9 cellular contexts compared by ENCODE assay signal in the genomic region with DNA sequence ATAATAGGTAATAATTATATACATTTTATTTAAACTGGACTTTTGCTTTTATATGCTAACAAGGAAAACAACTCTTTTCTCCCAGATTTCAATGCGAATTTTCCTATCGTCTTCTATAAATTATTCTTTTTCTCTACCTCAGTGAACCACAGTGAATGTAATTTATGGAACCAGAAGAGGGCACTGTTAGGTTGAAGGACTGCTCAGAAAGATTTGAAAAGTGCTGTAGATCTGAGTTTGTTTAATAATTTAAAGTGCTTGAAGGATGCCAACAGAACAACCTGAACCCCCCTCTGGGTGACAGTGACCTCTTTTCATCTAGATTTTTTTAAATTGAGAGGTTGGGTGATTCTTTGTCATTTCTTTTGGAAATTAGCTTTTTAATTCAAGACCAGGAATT. TPM values are rescaled to one million over a fixed set of nuclear protein-coding genes. Genes with fewer than 3 reads are reported as not detected.
DNase-seq lines count a peak whose midpoint lies in the region; ATAC-seq, FAIRE-seq and TF ChIP-seq lines count a peak whose summit lies in the region.
"Had no signal": no experiment of that assay in that cellular context is flagged by ENCODE, and none has a peak within 500 bp of the region (broad histone marks: within the 10 kb centered on the region; RNA-seq: fewer than 3 reads in every experiment).

No MANE protein-coding gene starts in this region.

- H3K79me2 ChIP-seq in mammary epithelial cell (ENCODE audit: insufficient read depth, low read length) (no peaks in the 10 kb centered on the region), osteoblast (ENCODE audit: insufficient read depth, low read length) (no peaks in the 10 kb centered on the region)

- dilution Hi-C loops in mammary epithelial cell (cut with HindIII; ENCODE audit: low sequenced_read_pairs): no loop called here

- H3K4me3 ChIP-seq in mammary epithelial cell (replicated peaks in 1 of 3; ENCODE audit: insufficient read depth in 1 of 3, low read depth in 2 of 3, low read length in 3 of 3) (no peak overlapping the region), osteoblast (ENCODE audit: insufficient read depth, low read length) (no peak overlapping the region)

- no peak overlapping the region for H3K9ac ChIP-seq in mammary epithelial cell (ENCODE audit: insufficient read depth, low read length)

- BruUV-seq in mammary epithelial cell (replicated peaks; lab: Mats Ljungman, UMichigan): no TSS peak

- H2AFZ ChIP-seq in mammary epithelial cell (ENCODE audit: low read depth, low read length) (no peak overlapping the region), osteoblast (ENCODE audit: low read length) (no peak overlapping the region)

- in situ Hi-C loops in mammary epithelial cell (cut with MboI; ENCODE audit: low sequenced_read_pairs in 2 of 2): loop anchor here (5.0 kb wide), 1 partner anchor 194 kb away; no protein-coding TSS in a partner anchor

- H3K27me3 ChIP-seq in mammary epithelial cell (ENCODE audit: insufficient read depth, low read length) (no peaks in the 10 kb centered on the region), osteoblast (ENCODE audit: insufficient read depth, low read length) (no peaks in the 10 kb centered on the region)

- intact Hi-C loops in mammary epithelial cell (cut with micrococcal nuclease): loop anchor here (1.0 to 2.0 kb wide), 8 partner anchors 58 to 826 kb away; partner anchors contain the start of gene TMEM33

- H4K20me1 ChIP-seq in mammary epithelial cell (ENCODE audit: insufficient read depth, low read length): no peaks in the 10 kb centered on the region
- H4K20me1 ChIP-seq in osteoblast (ENCODE audit: insufficient read depth, low read length): no peaks in the 10 kb centered on the region

- TF ChIP-seq CTCF in mammary epithelial cell (conservative IDR thresholded peaks at IDR 0.05 in 1 of 2, IDR thresholded peaks at IDR 0.05 in 1 of 2; ENCODE audit: extremely low read depth in 1 of 2, insufficient read depth in 1 of 2, low read depth in 1 of 2, low read length in 2 of 2) (peak; percentile 65 to 69), osteoblast (IDR thresholded peaks at IDR 0.05; ENCODE audit: extremely low read depth, low read depth, low read length) (peak; percentile 54)

- TF ChIP-seq POLR2A in H54 (IDR thresholded peaks at IDR 0.05; ENCODE audit: low read depth, low read length): no peak
- no peak for TF ChIP-seq POLR2A in GM12891 (IDR thresholded peaks at IDR 0.05; ENCODE audit: low read depth, low read length)

- FAIRE-seq in H54 (lab: Jason Lieb, UNC): no peak
- no peak for FAIRE-seq in GM12891 (lab: Jason Lieb, UNC)

- WGBS in mammary epithelial cell (ENCODE audit: low coverage, missing lambda C conversion rate): 2% methylated on average over 2 of the region's 2 CpGs

- H3K9me3 ChIP-seq in mammary epithelial cell (replicated peaks; ENCODE audit: insufficient read depth, low read length) (no peaks in the 10 kb centered on the region), osteoblast (ENCODE audit: low read depth, low read length) (no peaks in the 10 kb centered on the region)

- no peak overlapping the region for H3K4me2 ChIP-seq in mammary epithelial cell (ENCODE audit: insufficient read depth, low read depth, low read length)
- H3K4me2 ChIP-seq in osteoblast (ENCODE audit: insufficient read depth, low read length): no peak overlapping the region

- ATAC-seq in GM18867 (IDR thresholded peaks at IDR 0.05; ENCODE audit: unreplicated experiment) (peak; percentile 54), HG02610 (IDR thresholded peaks at IDR 0.05; ENCODE audit: unreplicated experiment) (no peak)

- CTCF ChIA-PET in mammary epithelial cell (lab: Charles Lee; ENCODE audit: low non-redundant PET): no interaction called here

- no peak overlapping the region for H3K27ac ChIP-seq in mammary epithelial cell (ENCODE audit: insufficient read depth, low read depth, low read length)
- H3K27ac ChIP-seq in osteoblast (ENCODE audit: low read depth, low read length): no peak overlapping the region

- DNase-seq in NCI-H2227 treated with DMSO at 0.1 percent for 48 hours (lab: John Stamatoyannopoulos, UW) (peak; percentile 45), mammary epithelial cell (peak; percentile 32), osteoblast (ENCODE audit: insufficient read length, low spot score, missing footprints) (no peak), H54 (ENCODE audit: insufficient read length, low spot score) (no peak), GM12891 (ENCODE audit: insufficient read length, low spot score) (no peak)
- DNase-seq in activated CD8-positive, alpha-beta memory T cell treated with anti-CD3 and anti-CD28 coated beads, Interleukin-2, amount 50 U/mL, for 48 hours: no peak

- no peaks in the 10 kb centered on the region for H3K36me3 ChIP-seq in mammary epithelial cell (ENCODE audit: insufficient read depth, low read length)
- no peaks in the 10 kb centered on the region for H3K36me3 ChIP-seq in osteoblast (ENCODE audit: insufficient read depth, low read length)

- H3K4me1 ChIP-seq in mammary epithelial cell (ENCODE audit: insufficient read depth, low read length) (no peaks in the 10 kb centered on the region), osteoblast (ENCODE audit: insufficient read depth, low read length) (no peaks in the 10 kb centered on the region)

TF ChIP-seq in GM12891, 5 proteins besides CTCF, POLR2A, EP300 and RAD21:
- TF ChIP-seq PAX5 (IDR thresholded peaks at IDR 0.05; ENCODE audit: insufficient read depth, low read length, severe bottlenecking) (no peak), SPI1 (IDR thresholded peaks at IDR 0.05; ENCODE audit: low read depth, low read length) (no peak), POLR2AphosphoS5 (IDR thresholded peaks at IDR 0.05; ENCODE audit: low read depth, low read length) (no peak), TAF1 (IDR thresholded peaks at IDR 0.05; ENCODE audit: low read depth, low read length) (no peak), POU2F2 (IDR thresholded peaks at IDR 0.05; ENCODE audit: low read depth, low read length) (no peak)

RNA-seq across cellular contexts. Expression of gene PHOX2B, which starts 54.9 kb away (rescaled TPM):
- total RNA-seq in mammary epithelial cell: not detected
- polyA plus RNA-seq in mammary epithelial cell: not detected
- not detected for polyA minus RNA-seq in mammary epithelial cell
- not detected in 2 replicates for total RNA-seq in osteoblast
- not detected for polyA plus RNA-seq in GM12891 (2012; ENCODE audit: low read depth, missing spikeins)
- total RNA-seq: skeletal muscle tissue had no signal

Comparison
In these comparisons a context has a peak if more than half of its experiments do, and no peak if none do; other contexts are left out.
1. DNase-seq: peak in NCI-H2227 treated with DMSO at 0.1 percent for 48 hours (single experiment) and mammary epithelial cell (single experiment); none in osteoblast (single experiment), H54 (single experiment), activated CD8-positive, alpha-beta memory T cell treated with anti-CD3 and anti-CD28 coated beads, Interleukin-2, amount 50 U/mL, for 48 hours (single experiment) and GM12891 (single experiment).